Comparison of ENCODE assay signal across 1 cellular context in genomic region chr7:151226875-151227782, GRCh38.
TF ChIP-seq lines count a peak whose summit lies in the region.

TSS of gene ABCF2 (minus strand) at chr7:151227205. CDS start at chr7:151226458, 747 bp downstream.

TF ChIP-seq in K562, 482 proteins besides CTCF, POLR2A, EP300 and RAD21 (continued from another document and continues in another):
- TF ChIP-seq ARID4B (CRISPR knock-in tag; IDR thresholded peaks at IDR 0.05) (0 out of 2 replicates have a peak, but pooled peaks have one; percentile 79), ERF (CRISPR knock-in tag; IDR thresholded peaks at IDR 0.05) (no peak; the same call in 1 of the 2 replicates), ZNF699 (CRISPR knock-in tag; IDR thresholded peaks at IDR 0.05; ENCODE audit: insufficient replicate concordance) (no peak), BCLAF1 (IDR thresholded peaks at IDR 0.05; ENCODE audit: borderline replicate concordance in 1 of 2, control insufficient read depth in 1 of 2, low read depth in 2 of 2, low read length in 1 of 2) (no peak), TBP (optimal IDR thresholded peaks at IDR 0.05; ENCODE audit: low read depth, low read length) (peak; percentile 88), DDX20 (tag; IDR thresholded peaks at IDR 0.05; ENCODE audit: low read depth) (no peak), POU5F1 (IDR thresholded peaks at IDR 0.05; ENCODE audit: borderline replicate concordance, low read depth, low read length, partially characterized antibody) (no peak), ZNF740 (CRISPR knock-in tag; IDR thresholded peaks at IDR 0.05) (no peak), ZNF740 (tag; IDR thresholded peaks at IDR 0.05) (no peak), NRF1 (conservative IDR thresholded peaks at IDR 0.05 in 1 of 2, IDR thresholded peaks at IDR 0.05 in 1 of 2) (peak; percentile 87 to 89), EHMT2 (IDR thresholded peaks at IDR 0.05) (no peak), PRMT5 (CRISPR knock-in tag; IDR thresholded peaks at IDR 0.05) (no peak), JUN (IDR thresholded peaks at IDR 0.05; ENCODE audit: borderline replicate concordance, low read depth, low read length) (peak; percentile 61; the same call in 1 of the 2 replicates), JUN (CRISPR knock-in tag; IDR thresholded peaks at IDR 0.05; ENCODE audit: borderline replicate concordance) (no peak), KDM2B (CRISPR knock-in tag; IDR thresholded peaks at IDR 0.05) (peak; percentile 50; the same call in 1 of the 2 replicates), BCOR (IDR thresholded peaks at IDR 0.05) (peak; percentile 34), FOXK1 (CRISPR knock-in tag; IDR thresholded peaks at IDR 0.05; ENCODE audit: borderline replicate concordance) (no peak), CTBP1 (IDR thresholded peaks at IDR 0.05; ENCODE audit: borderline replicate concordance) (peak; percentile 68; the same call in 1 of the 2 replicates), BMI1 (IDR thresholded peaks at IDR 0.05; ENCODE audit: low read length) (no peak), TCF7 (IDR thresholded peaks at IDR 0.05; ENCODE audit: borderline replicate concordance) (no peak; the same call in 1 of the 2 replicates), TARDBP (IDR thresholded peaks at IDR 0.05) (no peak), CREB3 (tag; conservative IDR thresholded peaks at IDR 0.05; ENCODE audit: low read depth) (peak; percentile 71; the same call in 1 of the 2 replicates), IRF1 (CRISPR knock-in tag; IDR thresholded peaks at IDR 0.05; ENCODE audit: borderline replicate concordance) (no peak), GTF2F1 (IDR thresholded peaks at IDR 0.05; ENCODE audit: low read depth, low read length) (peak; percentile 79), RFX1 (IDR thresholded peaks at IDR 0.05) (no peak), NFYB (IDR thresholded peaks at IDR 0.05; ENCODE audit: extremely low read depth, insufficient read length) (peak; percentile 89), STAG1 (CRISPR knock-in tag; IDR thresholded peaks at IDR 0.05; ENCODE audit: borderline replicate concordance) (no peak), TRIM25 (IDR thresholded peaks at IDR 0.05; ENCODE audit: borderline replicate concordance) (no peak; the same call in 1 of the 2 replicates), PML (IDR thresholded peaks at IDR 0.05; ENCODE audit: low read length) (no peak; the same call in 1 of the 2 replicates), NEUROD1 (IDR thresholded peaks at IDR 0.05; ENCODE audit: borderline replicate concordance, low read depth, low read length, partially characterized antibody) (peak; percentile 52), FOSL1 (tag; conservative IDR thresholded peaks at IDR 0.05) (no peak; the same call in 1 of the 2 replicates), SP1 (CRISPR knock-in tag; IDR thresholded peaks at IDR 0.05) (peak; percentile 98), ZBTB7A (IDR thresholded peaks at IDR 0.05; ENCODE audit: borderline replicate concordance, control insufficient read depth, low read depth, low read length) (peak; percentile 61), MLLT1 (IDR thresholded peaks at IDR 0.05) (peak; percentile 59 to 77), SMAD2 (IDR thresholded peaks at IDR 0.05; ENCODE audit: low read depth, low read length) (no peak), SOX6 (IDR thresholded peaks at IDR 0.05) (peak; percentile 23; the same call in 1 of the 2 replicates), ZBTB33 (CRISPR knock-in tag; IDR thresholded peaks at IDR 0.05) (no peak; the same call in 1 of the 2 replicates), ESRRB (CRISPR knock-in tag; IDR thresholded peaks at IDR 0.05; ENCODE audit: borderline replicate concordance) (no peak), GTF2B (IDR thresholded peaks at IDR 0.05; ENCODE audit: extremely low read depth, insufficient read length) (no peak), TAF9B (IDR thresholded peaks at IDR 0.05; ENCODE audit: partially characterized antibody) (peak; percentile 58), PRPF4 (IDR thresholded peaks at IDR 0.05; ENCODE audit: insufficient read depth, low read depth, low read length, poor library complexity, severe bottlenecking) (no peak), TOE1 (IDR thresholded peaks at IDR 0.05; ENCODE audit: borderline replicate concordance) (peak; percentile 73; the same call in 1 of the 2 replicates), TOE1 (CRISPR knock-in tag; IDR thresholded peaks at IDR 0.05; ENCODE audit: borderline replicate concordance, low read depth) (0 out of 2 replicates have a peak, but pooled peaks have one; percentile 14), PHF20 (IDR thresholded peaks at IDR 0.05; ENCODE audit: partially characterized antibody) (peak; percentile 92), SMARCB1 (IDR thresholded peaks at IDR 0.05; ENCODE audit: insufficient read length, low read depth) (no peak), GATAD2A (IDR thresholded peaks at IDR 0.05) (peak; percentile 53; the same call in 1 of the 2 replicates)
